9 cellular contexts compared by ENCODE assay signal in genomic region chr4:143558823-143559756, GRCh38. TPM values are rescaled to one million over a fixed set of nuclear protein-coding genes. Genes with fewer than 3 reads are reported as not detected.
A peak's percentile ranks its signal among the peaks of the same experiment; 100 is the strongest.
DNase-seq lines count a peak whose midpoint lies in the region; ATAC-seq, FAIRE-seq and TF ChIP-seq lines count a peak whose summit lies in the region.
"Had no signal": no experiment of that assay in that cellular context is flagged by ENCODE, and none has a peak within 500 bp of the region (broad histone marks: within the 10 kb centered on the region; RNA-seq: fewer than 3 reads in every experiment).

No MANE protein-coding gene starts in this region.

- H3K79me2 ChIP-seq in SK-N-SH (ENCODE audit: insufficient read depth) = no peaks in the 10 kb centered on the region

- peak; percentile 68 for TF ChIP-seq RAD21 in SK-N-SH (IDR thresholded peaks at IDR 0.05; ENCODE audit: low read length)

- H3K9me2 ChIP-seq in SK-N-SH = no peaks in the 10 kb centered on the region

- DNase-seq in D721Med (ENCODE audit: insufficient read length, low spot score) (no peak), SK-N-SH (peak; percentile 84), heart right ventricle (peak; percentile 62 to 69), posterior cingulate gyrus (peak in 9 of 10 donors; percentile 30 to 94 (median 57)), upper lobe of left lung (peak; percentile 88 to 94)
- peak; percentile 75 for DNase-seq in activated naive CD8-positive, alpha-beta T cell treated with anti-CD3 and anti-CD28 coated beads, Interleukin-2, amount 10 ng/mL, durations not matched to agents 7 days and 5 days

- peak overlapping the region; percentile 85 for H3K4me3 Mint-ChIP-seq in activated naive CD8-positive, alpha-beta T cell treated with anti-CD3 and anti-CD28 coated beads, Interleukin-2, amount 10 ng/mL, durations not matched to agents 7 days and 5 days

- H3K36me3 ChIP-seq in HUES64 (ENCODE audit: insufficient read depth, low read length) (peaks cover 11% of the 10 kb centered on the region), SK-N-SH (replicated peaks in 1 of 2; ENCODE audit: control insufficient read depth in 1 of 2, insufficient read depth in 2 of 2, low read length in 1 of 2) (peaks cover 17 to 18% of the 10 kb centered on the region in 2 experiments), heart right ventricle (peaks cover 0 to 25% (median 4%) of the 10 kb centered on the region in 9 donors), upper lobe of left lung (peaks cover 0 to 11% (median 0%) of the 10 kb centered on the region in 4 donors)

- TF ChIP-seq CTCF in D721Med (IDR thresholded peaks at IDR 0.05; ENCODE audit: insufficient read depth, missing control alignments) (peak; percentile 23), SK-N-SH (IDR thresholded peaks at IDR 0.05) (peak; percentile 65), heart right ventricle (IDR thresholded peaks at IDR 0.05) (peak in 8 of 9 donors; percentile 38 to 86 (median 62)), upper lobe of left lung (IDR thresholded peaks at IDR 0.05) (peak in 4 of 6 experiments; percentile 32 to 54 (median 36))

- POLR2A ChIA-PET in SK-N-SH (lab: Yijun Ruan, JAX) = no interaction called here
- POLR2A ChIA-PET in activated naive CD8-positive, alpha-beta T cell treated with anti-CD3 and anti-CD28 coated beads, Interleukin-2, amount 10 ng/mL, durations not matched to agents 7 days and 5 days (lab: Charles Lee) = interaction anchor here (2.0 kb wide), 1 partner anchor 45 kb away, joined by 10 read pairs; the partner anchor contains the start of gene SMARCA5

- H3K27me3 Mint-ChIP-seq in activated naive CD8-positive, alpha-beta T cell treated with anti-CD3 and anti-CD28 coated beads, Interleukin-2, amount 10 ng/mL, durations not matched to agents 7 days and 5 days = no peaks in the 10 kb centered on the region

- H3K9me3 ChIP-seq in HUES64 (ENCODE audit: insufficient read depth, low read depth, low read length) (no peaks in the 10 kb centered on the region), SK-N-SH (no peaks in the 10 kb centered on the region), heart right ventricle (no peaks in the 10 kb centered on the region), upper lobe of left lung (no peaks in the 10 kb centered on the region)

- no peaks in the 10 kb centered on the region for H4K20me1 ChIP-seq in SK-N-SH (ENCODE audit: insufficient read depth)

- peak overlapping the region; percentile 69 for H3K27ac ChIP-seq in HUES64 (ENCODE audit: low read depth, low read length)
- H3K27ac ChIP-seq in SK-N-SH (ENCODE audit: low read depth in 2 of 2, low read length in 1 of 2) = no peak overlapping the region; a peak in 1 of 4 replicates
- peak overlapping the region in 9 of 10 donors; percentile 32 to 75 (median 59) for H3K27ac ChIP-seq in heart right ventricle
- H3K27ac ChIP-seq in upper lobe of left lung = peak overlapping the region; percentile 23 to 61 (median 34)

- CTCF ChIA-PET in SK-N-SH (lab: Yijun Ruan, JAX) = interaction anchor here (0.9 to 3.0 kb wide), 14 partner anchors 10 to 365 kb away, joined by 3 to 17 read pairs (median 4); no protein-coding TSS in a partner anchor

- peaks cover 18% of the 10 kb centered on the region for H3K36me3 Mint-ChIP-seq in activated naive CD8-positive, alpha-beta T cell treated with anti-CD3 and anti-CD28 coated beads, Interleukin-2, amount 10 ng/mL, durations not matched to agents 7 days and 5 days

- no peaks in the 10 kb centered on the region for H3K9me3 Mint-ChIP-seq in activated naive CD8-positive, alpha-beta T cell treated with anti-CD3 and anti-CD28 coated beads, Interleukin-2, amount 10 ng/mL, durations not matched to agents 7 days and 5 days

- peak; percentile 80 for ATAC-seq in GM21360 (IDR thresholded peaks at IDR 0.05; ENCODE audit: unreplicated experiment)
- ATAC-seq in activated naive CD8-positive, alpha-beta T cell treated with anti-CD3 and anti-CD28 coated beads, Interleukin-2, amount 10 ng/mL, durations not matched to agents 7 days and 5 days (ENCODE audit: low read depth) = peak; percentile 88
- ATAC-seq in heart right ventricle = peak; percentile 89 to 94 (median 92)
- peak; percentile 94 to 95 for ATAC-seq in upper lobe of left lung (ENCODE audit: low FRiP score in 2 of 2)

- peak overlapping the region; percentile 62 for H3K4me2 ChIP-seq in SK-N-SH

- H3K9ac ChIP-seq in HUES64 (ENCODE audit: low read depth, low read length) = peak overlapping the region; percentile 84
- peak overlapping the region; percentile 8 for H3K9ac ChIP-seq in SK-N-SH

- peak overlapping the region; percentile 88 for H3K4me3 ChIP-seq in HUES64 (ENCODE audit: low read length)
- H3K4me3 ChIP-seq in SK-N-SH (ENCODE audit: low read depth in 2 of 2, low read length in 1 of 2) = peak overlapping the region; percentile 51 to 55
- peak overlapping the region; percentile 42 to 72 (median 62) for H3K4me3 ChIP-seq in heart right ventricle
- peak overlapping the region; percentile 41 to 69 (median 55) for H3K4me3 ChIP-seq in upper lobe of left lung

- H3F3A ChIP-seq in SK-N-SH (replicated peaks; ENCODE audit: insufficient read depth) = peaks cover 7% of the 10 kb centered on the region

- H3K27me3 ChIP-seq in HUES64 (ENCODE audit: insufficient read depth, low read length) = 0 out of 2 replicates have a peak, but pooled peaks cover 7% of the 10 kb centered on the region
- no peaks in the 10 kb centered on the region for H3K27me3 ChIP-seq in SK-N-SH (ENCODE audit: insufficient read depth)
- peaks cover 0 to 3% (median 0%) of the 10 kb centered on the region in 7 donors for H3K27me3 ChIP-seq in heart right ventricle
- no peaks in the 10 kb centered on the region for H3K27me3 ChIP-seq in upper lobe of left lung

- no peak for FAIRE-seq in D721Med (lab: Jason Lieb, UNC)
- FAIRE-seq: colon had no signal

- H3K4me1 ChIP-seq in HUES64 (ENCODE audit: insufficient read depth, low read length) (peaks cover 3% of the 10 kb centered on the region; the same call in 1 of the 2 replicates), SK-N-SH (ENCODE audit: control insufficient read depth in 1 of 2, insufficient read depth in 2 of 2, low read depth in 1 of 2, low read length in 1 of 2) (peaks cover 0 to 6% of the 10 kb centered on the region in 2 experiments; a peak in 1 of 4 replicates), heart right ventricle (peaks cover 0 to 18% (median 4%) of the 10 kb centered on the region in 9 donors), upper lobe of left lung (peaks cover 7 to 14% (median 11%) of the 10 kb centered on the region in 4 donors)

- peak in 1 of 4 donors; percentile 20 for TF ChIP-seq POLR2A in upper lobe of left lung (IDR thresholded peaks at IDR 0.05)

- TF ChIP-seq EP300 in SK-N-SH (IDR thresholded peaks at IDR 0.05; ENCODE audit: borderline replicate concordance in 1 of 2, low read depth in 1 of 2, low read length in 1 of 2) (no peak), upper lobe of left lung (IDR thresholded peaks at IDR 0.05) (no peak)

- peak overlapping the region; percentile 94 for H2AFZ ChIP-seq in SK-N-SH (ENCODE audit: low read depth)

- H3K27ac Mint-ChIP-seq in activated naive CD8-positive, alpha-beta T cell treated with anti-CD3 and anti-CD28 coated beads, Interleukin-2, amount 10 ng/mL, durations not matched to agents 7 days and 5 days = peak overlapping the region; percentile 90

- intact Hi-C loops in heart right ventricle (cut with DNase I) (loop anchor here in 3 of 10 donors (10.0 kb wide), 1 partner anchor 346 kb away; the partner anchor contains the start of gene GYPE (in 3 of the 3)), posterior cingulate gyrus (cut with DNase I) (no loop called here)

- H3K4me1 Mint-ChIP-seq in activated naive CD8-positive, alpha-beta T cell treated with anti-CD3 and anti-CD28 coated beads, Interleukin-2, amount 10 ng/mL, durations not matched to agents 7 days and 5 days = peaks cover 36% of the 10 kb centered on the region

- 5% methylated on average over 57 of the region's 57 CpGs for WGBS in HUES64
- 6% methylated on average over 50 of the region's 57 CpGs for WGBS in SK-N-SH (ENCODE audit: low lambda C conversion rate)
- WGBS in heart right ventricle, 2 donors = 2% methylated on average over 57 of the region's 57 CpGs
- 2 to 4% methylated on average over 33 to 57 of the region's 57 CpGs for WGBS in upper lobe of left lung, 2 donors

TF ChIP-seq in SK-N-SH, 30 proteins besides CTCF, POLR2A, EP300 and RAD21:
- TF ChIP-seq MAX (IDR thresholded peaks at IDR 0.05; ENCODE audit: low read depth) (peak; percentile 48; the same call in 1 of the 2 replicates), NRF1 (IDR thresholded peaks at IDR 0.05; ENCODE audit: low read depth, low read length) (no peak), TEAD4 (IDR thresholded peaks at IDR 0.05; ENCODE audit: borderline replicate concordance, insufficient read depth) (no peak), SMC3 (IDR thresholded peaks at IDR 0.05; ENCODE audit: low read depth, low read length) (peak; percentile 63), MXI1 (IDR thresholded peaks at IDR 0.05; ENCODE audit: low read depth, low read length) (peak; percentile 43; the same call in 1 of the 2 replicates), TAF1 (IDR thresholded peaks at IDR 0.05; ENCODE audit: borderline replicate concordance, low read depth, low read length) (0 out of 2 replicates have a peak, but pooled peaks have one; percentile 14), RXRA (IDR thresholded peaks at IDR 0.05; ENCODE audit: borderline replicate concordance, low read depth) (no peak)

RNA-seq across cellular contexts. Expression of gene SMARCA5, which starts 45.6 kb away (rescaled TPM):
- polyA plus RNA-seq in HUES64 (2013, experiment 1 of 2) = 89.1 TPM
- 104 TPM for polyA plus RNA-seq in HUES64 (2013, experiment 2 of 2)
- polyA plus RNA-seq in SK-N-SH (2012; rRNA removed) (7.5 and 8.4 TPM in 2 replicates), heart right ventricle (10 to 100 TPM; 10.4 to 10.6 TPM)
- 10.2 and 12.6 TPM in 2 replicates for polyA plus RNA-seq in SK-N-SH (2012; cell fraction: cytosol; rRNA removed)
- 6.7 and 11.5 TPM in 2 replicates for polyA plus RNA-seq in SK-N-SH (2012; cell fraction: nucleus; rRNA removed)
- 10 to 100 TPM; 52.4 to 52.7 TPM for total RNA-seq in activated naive CD8-positive, alpha-beta T cell treated with anti-CD3 and anti-CD28 coated beads, Interleukin-2, amount 10 ng/mL, durations not matched to agents 7 days and 5 days
- total RNA-seq in heart right ventricle (10 to 100 TPM; 25.4 to 39.7 (median 34.6) TPM), upper lobe of left lung (10 to 100 TPM; 27.4 to 93.5 (median 58.3) TPM)

Comparison
In these comparisons a context has a peak if more than half of its experiments do, and no peak if none do; other contexts are left out.
1. H3K27ac ChIP-seq: peak in HUES64 (single experiment), heart right ventricle (9 of 10) and upper lobe of left lung (4 of 4); none in SK-N-SH (0 of 2).
2. Peak in every context shown above with its lines, with median percentiles within 50 percentile points of each other: CTCF ChIP-seq, ATAC-seq and H3K4me3 ChIP-seq.